ENCODE assay signal across 20 cellular contexts in genomic region chr9:69396759-69397158, GRCh38.
DNase-seq lines count a peak whose midpoint lies in the region; ATAC-seq and TF ChIP-seq lines count a peak whose summit lies in the region.
"Had no signal": no experiment of that assay in that cellular context is flagged by ENCODE, and none has a peak within 500 bp of the region (broad histone marks: within the 10 kb centered on the region; RNA-seq: fewer than 3 reads in every experiment).

No MANE protein-coding gene starts in this region.

- TF ChIP-seq CTCF in heart left ventricle (IDR thresholded peaks at IDR 0.05), result no peak
- no peak for TF ChIP-seq CTCF in WTC11 (IDR thresholded peaks at IDR 0.05)
- no peak for TF ChIP-seq CTCF in gastroesophageal sphincter (IDR thresholded peaks at IDR 0.05)
- TF ChIP-seq CTCF in dorsolateral prefrontal cortex (IDR thresholded peaks at IDR 0.05 in 54 of 56, conservative IDR thresholded peaks at IDR 0.05 in 2 of 56; ENCODE audit: low read depth in 1 of 56, partially characterized antibody in 56 of 56), result no peak

- no peaks in the 10 kb centered on the region; the same call in 1 of the 2 replicates for H3K27me3 Mint-ChIP-seq in WTC11 (ENCODE audit: low read depth)

- CTCF ChIA-PET in WTC11 (lab: Charles Lee), result no interaction called here

- H3K27ac ChIP-seq in heart left ventricle (peak overlapping the region; percentile 29 to 84 (median 67)), gastroesophageal sphincter (peak overlapping the region in 3 of 4 donors; percentile 24 to 76 (median 73)), skeletal muscle tissue (ENCODE audit: low read depth, low read length) (peak overlapping the region; percentile 77), dorsolateral prefrontal cortex (peak overlapping the region in 19 of 59 donors; percentile 9 to 82 (median 68))

- H3K27me3 ChIP-seq in heart left ventricle (no peaks in the 10 kb centered on the region), gastroesophageal sphincter (no peaks in the 10 kb centered on the region), skeletal muscle tissue (ENCODE audit: control insufficient read depth in 3 of 3, insufficient read depth in 3 of 3, low read length in 3 of 3) (no peaks in the 10 kb centered on the region), dorsolateral prefrontal cortex (no peaks in the 10 kb centered on the region)

- H3K4me1 ChIP-seq in heart left ventricle (peaks cover 0 to 32% (median 19%) of the 10 kb centered on the region in 12 donors), gastroesophageal sphincter (peaks cover 5 to 55% (median 11%) of the 10 kb centered on the region in 3 donors), skeletal muscle tissue (ENCODE audit: control insufficient read depth in 3 of 3, insufficient read depth in 3 of 3, low read length in 3 of 3) (peaks cover 29 to 43% (median 33%) of the 10 kb centered on the region in 3 donors)

- peak overlapping the region in 1 of 3 donors; percentile 15 for H3K9ac ChIP-seq in skeletal muscle tissue (ENCODE audit: low read depth in 1 of 3, low read length in 3 of 3)

- TF ChIP-seq POLR2A in heart left ventricle (IDR thresholded peaks at IDR 0.05) (no peak), gastroesophageal sphincter (IDR thresholded peaks at IDR 0.05) (no peak)

- H3K4me3 ChIP-seq in heart left ventricle (no peak overlapping the region), gastroesophageal sphincter (no peak overlapping the region), skeletal muscle tissue (ENCODE audit: low read length in 3 of 3) (no peak overlapping the region), dorsolateral prefrontal cortex (no peak overlapping the region)

- H3K36me3 ChIP-seq in heart left ventricle (no peaks in the 10 kb centered on the region), gastroesophageal sphincter (no peaks in the 10 kb centered on the region), skeletal muscle tissue (ENCODE audit: control insufficient read depth in 3 of 3, insufficient read depth in 3 of 3, low read length in 3 of 3) (no peaks in the 10 kb centered on the region)

- no peak for DNase-seq in heart left ventricle
- DNase-seq in cardiac septum (ENCODE audit: low spot score), result no peak
- no peak for DNase-seq in WTC11 (ENCODE audit: low spot score)
- DNase-seq in DMS 273 treated with DMSO at 0.1 percent for 48 hours (lab: John Stamatoyannopoulos, UW), result no peak
- DNase-seq in dorsolateral prefrontal cortex, result no peak
- DNase-seq in T-helper 9 cell, result no peak
- DNase-seq: DMS53, GDM1, GOT3, HCEC 1CT, Karpas-422, NCI-H2081, NCI-H2171, NCI-H526 treated with DMSO at 0.1 percent for 48 hours, OCI-M1 had no signal

- ATAC-seq in heart left ventricle (no peak), WTC11 (no peak), gastroesophageal sphincter (no peak)

- no peaks in the 10 kb centered on the region for H3K4me1 Mint-ChIP-seq in WTC11
- H3K4me1 Mint-ChIP-seq: B cell, CD14-positive monocyte, IgD-negative memory B cell had no signal

- intact Hi-C loops in heart left ventricle (cut with DNase I), result loop anchor here in 2 of 10 donors (10.0 kb wide), 2 partner anchors 72 to 182 kb away; partner anchors contain the start of gene ENTREP1 (in 1 of the 2)
- intact Hi-C loops in cardiac septum (cut with DNase I), result loop anchor here (10.0 kb wide), 1 partner anchor 342 kb away; no protein-coding TSS in a partner anchor
- intact Hi-C loops in dorsolateral prefrontal cortex (cut with DNase I), result loop anchor here in 1 of 2 donors (5.0 to 10.0 kb wide), 2 partner anchors 69 to 202 kb away; partner anchors contain the start of gene ENTREP1

- H3K9me3 ChIP-seq in heart left ventricle (no peaks in the 10 kb centered on the region), gastroesophageal sphincter (no peaks in the 10 kb centered on the region), skeletal muscle tissue (ENCODE audit: control insufficient read depth in 3 of 3, low read length in 3 of 3) (no peaks in the 10 kb centered on the region)

- WGBS in heart left ventricle, 4 donors, result 79 to 88% (median 81%) methylated on average over 2 of the region's 2 CpGs
- 86% methylated on average over 2 of the region's 2 CpGs; no CpG with 5 or more reads in 1 of the 2 donors for WGBS in gastroesophageal sphincter (ENCODE audit: low coverage in 1 of 2), 2 donors

- peaks cover 17% of the 10 kb centered on the region for H3K36me3 Mint-ChIP-seq in WTC11
- H3K36me3 Mint-ChIP-seq: CD14-positive monocyte had no signal

- POLR2A ChIA-PET in WTC11 (lab: Charles Lee), result interaction anchor here (0.8 kb wide), 1 partner anchor 173 kb away, joined by 3 read pairs; no protein-coding TSS in a partner anchor

- H3K9me3 Mint-ChIP-seq in WTC11, result peaks cover 9% of the 10 kb centered on the region
- H3K9me3 Mint-ChIP-seq: IgD-negative memory B cell had no signal

- no peak overlapping the region for H3K4me3 Mint-ChIP-seq in WTC11
- H3K4me3 Mint-ChIP-seq: B cell, CD14-positive monocyte had no signal

- no peak overlapping the region for H3K27ac Mint-ChIP-seq in WTC11
- H3K27ac Mint-ChIP-seq: B cell had no signal

- no peak for TF ChIP-seq EP300 in gastroesophageal sphincter (IDR thresholded peaks at IDR 0.05)

TF ChIP-seq in WTC11, 78 proteins besides CTCF, POLR2A, EP300 and RAD21:
- TF ChIP-seq ZNF121 (CRISPR knock-in tag; IDR thresholded peaks at IDR 0.05) (peak; percentile 88; the same call in 1 of the 2 replicates), ZNF396 (CRISPR knock-in tag; IDR thresholded peaks at IDR 0.05; ENCODE audit: borderline replicate concordance) (no peak)
